In genomic region chr2:3284657-3285630, GRCh38 we compare ENCODE assay signal across 1 cellular context.
TF ChIP-seq lines count a peak whose summit lies in the region.

No MANE protein-coding gene starts in this region.

TF ChIP-seq in GM23338, 12 proteins besides CTCF, POLR2A, EP300 and RAD21 (continued from another document):
- TF ChIP-seq REST (IDR thresholded peaks at IDR 0.05; ENCODE audit: unreplicated experiment) (no peak), JUNB (IDR thresholded peaks at IDR 0.05; ENCODE audit: unreplicated experiment) (no peak), POLR2AphosphoS5 (IDR thresholded peaks at IDR 0.05; ENCODE audit: low read depth) (no peak), ZNF331 (CRISPR knock-in tag; IDR thresholded peaks at IDR 0.05; ENCODE audit: low read depth) (no peak), NANOG (IDR thresholded peaks at IDR 0.05; ENCODE audit: borderline replicate concordance) (no peak), EZH2phosphoT487 (IDR thresholded peaks at IDR 0.05; ENCODE audit: unreplicated experiment) (no peak), ZNF462 (CRISPR knock-in tag; IDR thresholded peaks at IDR 0.05) (no peak), STAT1 (IDR thresholded peaks at IDR 0.05; ENCODE audit: unreplicated experiment) (no peak), ZNF114 (CRISPR knock-in tag; IDR thresholded peaks at IDR 0.05) (no peak)
